In the genomic region with DNA sequence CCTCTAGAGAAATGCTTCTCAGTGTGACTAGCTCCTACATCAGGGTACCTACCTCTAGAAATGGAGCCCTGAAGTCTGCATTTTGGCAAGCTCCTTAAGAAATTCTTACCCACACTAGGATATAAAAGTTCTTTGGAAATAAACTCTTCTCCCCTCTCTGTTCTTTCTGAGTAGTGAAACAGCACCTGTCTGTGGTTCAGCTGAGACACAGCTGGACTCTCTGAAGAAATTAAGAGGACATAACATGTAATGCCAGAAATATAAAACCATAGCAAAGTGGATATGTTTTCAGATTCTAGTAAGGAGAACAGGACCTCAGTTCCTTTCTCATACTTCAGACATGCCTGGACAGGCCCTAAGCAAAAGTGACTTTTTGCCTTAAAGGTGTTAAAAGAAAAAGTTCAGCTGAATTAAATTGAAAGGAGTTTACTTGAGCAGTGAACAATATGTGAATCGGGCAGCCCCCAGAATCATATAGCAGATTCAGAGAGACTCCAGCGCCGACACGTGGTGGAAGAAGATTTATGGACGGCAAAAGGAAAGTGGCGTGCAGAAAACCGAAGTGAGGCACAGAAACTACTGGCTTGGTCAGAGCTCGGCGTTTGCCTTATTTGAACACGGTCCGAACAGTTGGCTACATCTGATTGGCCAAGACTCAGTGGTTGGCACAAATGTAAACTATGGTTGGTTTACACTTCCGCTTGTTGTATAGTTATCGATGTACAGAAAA, we compare ENCODE assay signal across 10 cellular contexts.
DNase-seq lines count a peak whose midpoint lies in the region; ATAC-seq, FAIRE-seq and TF ChIP-seq lines count a peak whose summit lies in the region.
"Had no signal": no experiment of that assay in that cellular context is flagged by ENCODE, and none has a peak within 500 bp of the region (broad histone marks: within the 10 kb centered on the region; RNA-seq: fewer than 3 reads in every experiment).

No MANE protein-coding gene starts in this region.

- H3K4me3 Mint-ChIP-seq in activated T-cell treated with anti-CD3 and anti-CD28 coated beads, Interleukin-2, amount 50 U/mL, for 24 hours: no peak overlapping the region
- H3K4me3 Mint-ChIP-seq in naive thymus-derived CD4-positive, alpha-beta T cell: peak overlapping the region in 1 of 10 donors; percentile 21
- no peak overlapping the region for H3K4me3 Mint-ChIP-seq in osteocyte (ENCODE audit: unreplicated experiment)

- POLR2A ChIA-PET in naive thymus-derived CD4-positive, alpha-beta T cell (lab: Charles Lee): interaction anchor here (1.0 to 1.9 kb wide), 2 partner anchors 71 to 170 kb away, joined by 4 to 8 read pairs; a partner anchor contains a TSS

- no peak for ATAC-seq in naive thymus-derived CD4-positive, alpha-beta T cell
- ATAC-seq in GM18867 (IDR thresholded peaks at IDR 0.05; ENCODE audit: unreplicated experiment): no peak

- no peak for TF ChIP-seq CTCF in osteocyte (IDR thresholded peaks at IDR 0.05)

- DNase-seq in Daoy (ENCODE audit: low read depth) (peak; percentile 62), HT1080 (ENCODE audit: low read depth) (peak; percentile 40), osteocyte (ENCODE audit: extremely low spot score, unreplicated experiment) (no peak), H54 (ENCODE audit: insufficient read length, low spot score) (no peak), NCI-H1105 (lab: John Stamatoyannopoulos, UW) (no peak)
- peak; percentile 44 for DNase-seq in activated T-cell treated with anti-CD3 and anti-CD28 coated beads, Interleukin-2, amount 50 U/mL, for 24 hours
- peak in 7 of 9 donors; percentile 15 to 32 (median 24) for DNase-seq in naive thymus-derived CD4-positive, alpha-beta T cell
- DNase-seq: NCI-H226 had no signal

- no peaks in the 10 kb centered on the region for H3K9me3 Mint-ChIP-seq in activated T-cell treated with anti-CD3 and anti-CD28 coated beads, Interleukin-2, amount 50 U/mL, for 24 hours
- H3K9me3 Mint-ChIP-seq in naive thymus-derived CD4-positive, alpha-beta T cell: peaks cover 0 to 1% (median 0%) of the 10 kb centered on the region in 11 donors
- H3K9me3 Mint-ChIP-seq in osteocyte (ENCODE audit: unreplicated experiment): no peaks in the 10 kb centered on the region

- FAIRE-seq in H54 (lab: Jason Lieb, UNC): no peak

- H3K4me1 ChIP-seq in naive thymus-derived CD4-positive, alpha-beta T cell (ENCODE audit: control insufficient read depth in 2 of 2, insufficient read depth in 2 of 2, low read length in 2 of 2): no peaks in the 10 kb centered on the region
- H3K4me1 ChIP-seq: ascending aorta had no signal

- TF ChIP-seq POLR2A in H54 (IDR thresholded peaks at IDR 0.05; ENCODE audit: low read depth, low read length): no peak

- H3K4me3 ChIP-seq in naive thymus-derived CD4-positive, alpha-beta T cell (ENCODE audit: low read length): no peak overlapping the region

- peak overlapping the region; percentile 56 for H3K27ac Mint-ChIP-seq in activated T-cell treated with anti-CD3 and anti-CD28 coated beads, Interleukin-2, amount 50 U/mL, for 24 hours
- peak overlapping the region in 2 of 9 donors; percentile 43 to 57 for H3K27ac Mint-ChIP-seq in naive thymus-derived CD4-positive, alpha-beta T cell
- no peak overlapping the region for H3K27ac Mint-ChIP-seq in osteocyte (ENCODE audit: unreplicated experiment)

- H3K36me3 Mint-ChIP-seq in activated T-cell treated with anti-CD3 and anti-CD28 coated beads, Interleukin-2, amount 50 U/mL, for 24 hours (ENCODE audit: low read depth): no peaks in the 10 kb centered on the region
- no peaks in the 10 kb centered on the region for H3K36me3 Mint-ChIP-seq in naive thymus-derived CD4-positive, alpha-beta T cell
- H3K36me3 Mint-ChIP-seq in osteocyte (ENCODE audit: unreplicated experiment): no peaks in the 10 kb centered on the region

- no peaks in the 10 kb centered on the region for H3K27me3 ChIP-seq in naive thymus-derived CD4-positive, alpha-beta T cell (ENCODE audit: control insufficient read depth in 2 of 2, insufficient read depth in 2 of 2, low read length in 2 of 2)
- H3K27me3 ChIP-seq: ascending aorta had no signal

- CTCF ChIA-PET in naive thymus-derived CD4-positive, alpha-beta T cell (lab: Charles Lee): interaction anchor here (0.7 to 4.1 kb wide), 10 partner anchors 14 to 883 kb away, joined by 3 to 29 read pairs (median 5); no protein-coding TSS in a partner anchor

- H3K9me3 ChIP-seq in naive thymus-derived CD4-positive, alpha-beta T cell (ENCODE audit: control insufficient read depth in 2 of 3, low read length in 3 of 3): no peaks in the 10 kb centered on the region
- H3K9me3 ChIP-seq: ascending aorta had no signal

- H3K4me1 Mint-ChIP-seq in activated T-cell treated with anti-CD3 and anti-CD28 coated beads, Interleukin-2, amount 50 U/mL, for 24 hours (ENCODE audit: low read depth): peaks cover 56% of the 10 kb centered on the region
- peaks cover 0 to 36% (median 0%) of the 10 kb centered on the region in 7 donors for H3K4me1 Mint-ChIP-seq in naive thymus-derived CD4-positive, alpha-beta T cell
- no peaks in the 10 kb centered on the region for H3K4me1 Mint-ChIP-seq in osteocyte (ENCODE audit: unreplicated experiment)

- H3K36me3 ChIP-seq in naive thymus-derived CD4-positive, alpha-beta T cell (ENCODE audit: control insufficient read depth in 2 of 3, insufficient read depth in 3 of 3, low read length in 3 of 3): no peaks in the 10 kb centered on the region
- H3K36me3 ChIP-seq: ascending aorta had no signal

- no peak overlapping the region for H3K27ac ChIP-seq in naive thymus-derived CD4-positive, alpha-beta T cell (ENCODE audit: low read depth, low read length)
- H3K27ac ChIP-seq: ascending aorta had no signal

- peaks cover 10% of the 10 kb centered on the region for H3K27me3 Mint-ChIP-seq in activated T-cell treated with anti-CD3 and anti-CD28 coated beads, Interleukin-2, amount 50 U/mL, for 24 hours
- peaks cover 0 to 16% (median 0%) of the 10 kb centered on the region in 5 donors for H3K27me3 Mint-ChIP-seq in naive thymus-derived CD4-positive, alpha-beta T cell
- peaks cover 10% of the 10 kb centered on the region for H3K27me3 Mint-ChIP-seq in osteocyte (ENCODE audit: unreplicated experiment)

- intact Hi-C loops in naive thymus-derived CD4-positive, alpha-beta T cell (cut with micrococcal nuclease): loop anchor here (1.0 to 2.0 kb wide), 5 partner anchors 49 to 365 kb away; a partner anchor contains a TSS

Comparison
In these comparisons a context has a peak if more than half of its experiments do, and no peak if none do; other contexts are left out.
1. DNase-seq: peak in Daoy (single experiment), HT1080 (single experiment), activated T-cell treated with anti-CD3 and anti-CD28 coated beads, Interleukin-2, amount 50 U/mL, for 24 hours (single experiment) and naive thymus-derived CD4-positive, alpha-beta T cell (7 of 9); none in osteocyte (single experiment), H54 (single experiment) and NCI-H1105 (single experiment).